In the genomic region with DNA sequence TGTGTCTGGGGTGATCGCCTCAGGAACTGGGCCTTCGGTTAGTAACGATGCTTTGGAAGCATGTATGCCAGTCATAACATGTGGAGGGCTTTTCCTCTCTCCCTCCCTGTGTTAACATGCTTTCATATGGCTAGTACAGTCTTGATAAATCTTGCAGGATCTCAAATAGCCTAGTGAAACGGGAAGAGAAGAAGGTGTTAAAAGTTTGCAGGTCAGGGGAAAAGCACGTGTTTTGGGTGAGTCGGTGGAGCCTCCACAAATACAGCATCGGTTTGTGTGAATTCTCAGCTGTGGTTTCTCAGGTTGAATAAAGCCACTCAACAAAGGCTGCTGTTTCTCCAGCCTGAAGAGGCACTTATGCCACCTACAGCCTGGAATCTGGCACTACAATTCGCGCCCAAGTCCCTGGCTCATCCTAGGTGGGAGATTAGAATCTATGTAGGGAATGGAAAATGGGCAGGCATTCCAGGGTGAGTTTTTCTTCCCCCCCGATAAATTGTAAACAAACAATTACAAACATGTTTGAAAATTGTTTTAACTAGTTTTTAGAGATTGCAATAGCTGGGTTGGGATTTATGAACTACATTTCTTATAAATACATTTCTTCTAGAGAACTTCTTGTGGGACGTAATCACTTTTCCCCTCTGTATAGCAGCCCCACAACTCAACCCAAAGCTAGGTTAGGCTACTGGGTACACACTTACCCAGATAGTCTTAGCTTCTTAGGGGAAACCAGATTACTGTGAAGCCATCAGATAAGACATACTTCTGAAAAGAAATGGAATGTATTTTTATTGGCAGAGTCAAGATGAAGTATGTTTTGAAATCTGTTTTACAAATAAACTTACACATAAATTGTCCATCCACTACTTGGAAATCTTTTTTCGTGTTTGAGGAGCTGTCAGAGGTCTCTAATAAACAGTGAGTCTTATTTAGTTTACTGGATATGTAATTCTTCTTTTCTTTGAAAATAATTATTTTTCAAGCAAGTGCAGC, we compare ENCODE assay signal across 8 cellular contexts. TPM values are rescaled to one million over a fixed set of nuclear protein-coding genes. Genes with fewer than 3 reads are reported as not detected.
DNase-seq lines count a peak whose midpoint lies in the region; ATAC-seq and FAIRE-seq lines count a peak whose summit lies in the region.

No MANE protein-coding gene starts in this region.

- H3K9me3 Mint-ChIP-seq in natural killer cell treated with Interleukin-12 subunit alpha and Interleukin-12 subunit beta and Interleukin-15 and Interleukin-18, amount 100 ng/mL, for 72 hours: no peaks in the 10 kb centered on the region

- FAIRE-seq in urothelium cell line (lab: Jason Lieb, UNC): no peak

- peaks cover 8 to 14% of the 10 kb centered on the region in 2 donors for H3K27me3 Mint-ChIP-seq in natural killer cell treated with Interleukin-12 subunit alpha and Interleukin-12 subunit beta and Interleukin-15 and Interleukin-18, amount 100 ng/mL, for 72 hours

- DNase-seq in DMS153 treated with DMSO at 0.1 percent for 48 hours (lab: John Stamatoyannopoulos, UW; ENCODE audit: unreplicated experiment) (peak; percentile 41), NCI-H748 treated with DMSO at 0.1 percent for 48 hours (lab: John Stamatoyannopoulos, UW) (peak; percentile 24), fibroblast of gingiva (ENCODE audit: low read depth) (peak; percentile 49), urothelium cell line (ENCODE audit: low spot score) (peak; percentile 76)
- DNase-seq in activated T-cell treated with anti-CD3 and anti-CD28 coated beads, Interleukin-2, amount 50 U/mL, for 1 hour: peak; percentile 56
- no peak for DNase-seq in natural killer cell treated with Interleukin-12 subunit alpha and Interleukin-12 subunit beta and Interleukin-15 and Interleukin-18, amount 100 ng/mL, for 72 hours (ENCODE audit: low spot score)

- H3K27ac Mint-ChIP-seq in natural killer cell treated with Interleukin-12 subunit alpha and Interleukin-12 subunit beta and Interleukin-15 and Interleukin-18, amount 100 ng/mL, for 72 hours: no peak overlapping the region

- no peaks in the 10 kb centered on the region for H3K36me3 Mint-ChIP-seq in natural killer cell treated with Interleukin-12 subunit alpha and Interleukin-12 subunit beta and Interleukin-15 and Interleukin-18, amount 100 ng/mL, for 72 hours

- H3K4me1 Mint-ChIP-seq in natural killer cell treated with Interleukin-12 subunit alpha and Interleukin-12 subunit beta and Interleukin-15 and Interleukin-18, amount 100 ng/mL, for 72 hours (ENCODE audit: low read depth in 2 of 2): peaks cover 6 to 10% of the 10 kb centered on the region in 2 donors

- H3K4me3 Mint-ChIP-seq in natural killer cell treated with Interleukin-12 subunit alpha and Interleukin-12 subunit beta and Interleukin-15 and Interleukin-18, amount 100 ng/mL, for 72 hours: no peak overlapping the region

- ATAC-seq in GM19438 (IDR thresholded peaks at IDR 0.05; ENCODE audit: low read depth, unreplicated experiment) (peak; percentile 94), HG03354 (IDR thresholded peaks at IDR 0.05; ENCODE audit: poor library complexity, severe bottlenecking, unreplicated experiment) (peak; percentile 98)
- ATAC-seq in natural killer cell treated with Interleukin-12 subunit alpha and Interleukin-12 subunit beta and Interleukin-15 and Interleukin-18, amount 100 ng/mL, for 72 hours: peak; percentile 86

RNA-seq across cellular contexts. Expression of a gene that starts 8.3 kb away (rescaled TPM):
- 100 to 1,000 TPM in 1 of 2 donors, 10 to 100 TPM in 1; 95.0 to 103 TPM for total RNA-seq in natural killer cell treated with Interleukin-12 subunit alpha and Interleukin-12 subunit beta and Interleukin-15 and Interleukin-18, amount 100 ng/mL, for 72 hours

RNA-seq across cellular contexts. Expression of a gene that starts 17.3 kb away (rescaled TPM):
- total RNA-seq in natural killer cell treated with Interleukin-12 subunit alpha and Interleukin-12 subunit beta and Interleukin-15 and Interleukin-18, amount 100 ng/mL, for 72 hours: 1 to 10 TPM; 2.4 to 2.9 TPM
